In the genomic region with DNA sequence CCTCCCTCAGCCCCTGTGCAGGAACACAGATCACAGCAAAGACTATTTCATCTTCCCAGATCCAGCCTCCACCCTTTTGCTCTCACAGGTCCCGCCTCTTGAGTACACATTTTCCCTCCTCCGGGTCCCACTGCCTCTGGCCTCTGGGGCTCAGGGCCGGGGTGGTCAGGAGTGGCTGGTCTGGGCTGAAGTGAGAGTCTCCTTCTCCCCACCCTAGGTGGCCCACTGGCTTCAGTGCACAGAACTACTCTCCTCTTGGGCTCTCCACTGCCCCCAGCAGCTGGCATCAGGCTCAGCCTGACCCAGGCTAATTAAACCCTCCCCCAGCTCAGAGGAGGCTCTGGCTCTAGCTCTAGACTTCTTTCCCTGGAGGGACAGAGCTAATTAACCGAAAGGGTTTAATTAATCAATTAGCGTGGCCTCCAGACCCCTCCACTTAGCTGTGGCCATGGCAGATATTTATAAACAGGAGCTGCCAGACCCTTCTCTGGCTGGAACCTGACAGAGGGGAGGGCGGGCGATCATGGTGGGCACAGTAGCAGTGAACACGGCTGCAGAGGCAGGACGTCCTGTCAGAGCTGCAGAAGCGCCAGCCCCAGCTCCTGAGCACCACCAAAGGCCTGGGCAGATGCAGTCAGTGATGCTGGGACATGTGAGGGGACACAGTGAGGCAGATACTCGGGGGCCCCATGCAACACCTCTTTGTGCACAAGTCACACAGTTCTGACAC, we compare ENCODE assay signal across 10 cellular contexts. TPM values are rescaled to one million over a fixed set of nuclear protein-coding genes. Genes with fewer than 3 reads are reported as not detected.
DNase-seq lines count a peak whose midpoint lies in the region; ATAC-seq lines count a peak whose summit lies in the region.
"Had no signal": no experiment of that assay in that cellular context is flagged by ENCODE, and none has a peak within 500 bp of the region (broad histone marks: within the 10 kb centered on the region; RNA-seq: fewer than 3 reads in every experiment).

No MANE protein-coding gene starts in this region.

- no peak overlapping the region for H3K4me3 ChIP-seq in right cardiac atrium (ENCODE audit: low read length)

- no peaks in the 10 kb centered on the region for H3K27me3 ChIP-seq in right cardiac atrium (ENCODE audit: control insufficient read depth, insufficient read depth)

- DNase-seq in NCI-H524 (lab: John Stamatoyannopoulos, UW) (peak; percentile 41 to 66), NCI-H524 treated with DMSO at 0.1 percent for 48 hours (lab: John Stamatoyannopoulos, UW) (no peak), right cardiac atrium (no peak), SIG-M5 treated with dmso at 0.1 percent for 504 hours (lab: John Stamatoyannopoulos, UW; ENCODE audit: unreplicated experiment) (no peak), NCI-H2081 (lab: John Stamatoyannopoulos, UW) (no peak)
- no peak for DNase-seq in stimulated activated CD4-positive, alpha-beta T cell treated with anti-CD3 and anti-CD28 coated beads, Interleukin-4, amount 100 ng/mL, for 4 hours
- DNase-seq: NCI-H510A treated with DMSO at 0.1 percent for 48 hours had no signal

- peak overlapping the region; percentile 95 for H3K27ac ChIP-seq in angular gyrus (ENCODE audit: low read depth, low read length)
- peak overlapping the region; percentile 42 for H3K27ac ChIP-seq in right cardiac atrium (ENCODE audit: low read length)
- H3K27ac ChIP-seq in temporal lobe (ENCODE audit: low read depth, low read length), result peak overlapping the region; percentile 100
- H3K27ac ChIP-seq: C4-2B had no signal

- WGBS in right cardiac atrium, result 73% methylated on average over 11 of the region's 11 CpGs

- peak in 1 of 2 donors; percentile 3 for ATAC-seq in right cardiac atrium

- no peaks in the 10 kb centered on the region for H3K9me3 ChIP-seq in right cardiac atrium (ENCODE audit: control insufficient read depth, low read length)

- peaks cover 17% of the 10 kb centered on the region for H3K4me1 ChIP-seq in right cardiac atrium (ENCODE audit: control insufficient read depth, insufficient read depth, low read length)

- intact Hi-C loops in right cardiac atrium (cut with DNase I), result no loop called here

RNA-seq across cellular contexts. Expression of gene DUSP7, which starts 15.1 kb away (rescaled TPM):
- total RNA-seq in right cardiac atrium (10 to 100 TPM; 27.2 to 39.9 (median 36.2) TPM), temporal lobe (7.9 TPM)
- polyA plus RNA-seq in right cardiac atrium, result 18.1 TPM

RNA-seq across cellular contexts. Expression of gene RPL29, which starts 45.6 kb away (rescaled TPM):
- 100 to 1,000 TPM; 548 to 675 (median 643) TPM for total RNA-seq in right cardiac atrium
- 1,285 TPM for polyA plus RNA-seq in right cardiac atrium
- 619 TPM for total RNA-seq in temporal lobe

RNA-seq across cellular contexts. Expression of gene ACY1, which starts 57.9 kb away (rescaled TPM):
- total RNA-seq in right cardiac atrium, result 10 to 100 TPM; 18.4 to 27.2 (median 20.6) TPM
- polyA plus RNA-seq in right cardiac atrium, result 19.6 TPM
- 1.2 TPM for total RNA-seq in temporal lobe

Comparison
In these comparisons a context has a peak if more than half of its experiments do, and no peak if none do; other contexts are left out.
1. DNase-seq: peak in NCI-H524 (2 of 2); none in NCI-H524 treated with DMSO at 0.1 percent for 48 hours (single experiment), right cardiac atrium (0 of 3), stimulated activated CD4-positive, alpha-beta T cell treated with anti-CD3 and anti-CD28 coated beads, Interleukin-4, amount 100 ng/mL, for 4 hours (0 of 2), SIG-M5 treated with dmso at 0.1 percent for 504 hours (single experiment) and NCI-H2081 (0 of 2).
2. H3K27ac ChIP-seq: peak in every context shown above with its lines; median percentile 100 in temporal lobe; 95 in angular gyrus; 42 in right cardiac atrium.